8 cellular contexts compared by ENCODE assay signal in the genomic region with DNA sequence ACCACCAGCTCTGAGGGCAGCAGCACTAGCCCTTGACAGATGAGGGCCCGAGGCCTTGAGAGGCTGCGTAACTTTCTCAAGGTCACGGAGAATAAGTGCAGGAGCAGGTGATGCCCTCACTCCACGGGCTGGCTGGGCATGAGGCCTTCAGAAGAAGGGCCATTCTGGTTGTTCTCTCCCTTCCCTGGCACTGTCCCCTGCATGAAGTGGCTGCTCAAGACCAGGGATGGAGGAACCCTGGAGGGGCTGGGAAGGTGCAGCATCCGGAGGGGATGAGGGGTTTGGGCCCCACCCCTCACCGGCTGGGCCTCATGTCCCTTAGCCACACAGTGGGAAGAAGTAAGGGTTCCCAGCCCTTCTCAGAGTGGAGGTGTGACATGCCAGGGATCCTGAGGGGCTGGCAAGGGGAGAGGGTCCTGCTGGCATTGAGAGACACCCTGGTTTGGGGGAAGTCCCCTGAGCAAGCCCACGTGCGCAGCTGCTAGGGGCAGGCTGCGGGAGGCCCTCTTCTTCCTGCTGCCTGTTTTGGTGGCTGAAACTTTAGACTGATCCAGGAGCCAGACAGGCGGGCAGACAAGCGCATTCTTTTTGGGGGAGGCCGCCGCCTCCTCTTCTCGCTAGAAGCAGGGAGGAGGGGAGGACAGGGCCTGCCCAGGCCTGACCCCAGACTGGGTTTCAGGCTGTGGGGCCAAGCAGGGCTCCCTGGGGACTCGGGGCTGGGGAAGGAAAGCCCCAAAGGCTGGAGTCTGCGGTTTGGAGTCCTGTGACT.
DNase-seq lines count a peak whose midpoint lies in the region; ATAC-seq and TF ChIP-seq lines count a peak whose summit lies in the region.

No MANE protein-coding gene starts in this region.

- DNase-seq in AG20443 (ENCODE audit: low spot score) (peak; percentile 76), GM19240 (ENCODE audit: insufficient read length, low spot score) (peak; percentile 58), iris pigment epithelial cell (ENCODE audit: low read depth) (peak; percentile 67), HAP-1 (ENCODE audit: low spot score in 2 of 2) (no peak), COR-L47 (lab: John Stamatoyannopoulos, UW) (no peak)
- peak; percentile 55 for DNase-seq in activated CD8-positive, alpha-beta T cell treated with anti-CD3 and anti-CD28 coated beads for 36 hours

- H3K36me3 Mint-ChIP-seq in activated CD8-positive, alpha-beta T cell treated with anti-CD3 and anti-CD28 coated beads for 36 hours (ENCODE audit: low read depth): peaks cover 1% of the 10 kb centered on the region

- H3K9me3 Mint-ChIP-seq in activated CD8-positive, alpha-beta T cell treated with anti-CD3 and anti-CD28 coated beads for 36 hours: no peaks in the 10 kb centered on the region

- H3K27ac Mint-ChIP-seq in activated CD8-positive, alpha-beta T cell treated with anti-CD3 and anti-CD28 coated beads for 36 hours: peak overlapping the region; percentile 58

- no peak overlapping the region for H3K4me3 Mint-ChIP-seq in activated CD8-positive, alpha-beta T cell treated with anti-CD3 and anti-CD28 coated beads for 36 hours

- H3K4me1 ChIP-seq in stomach smooth muscle (ENCODE audit: control insufficient read depth, insufficient read depth, low read length): peaks cover 38% of the 10 kb centered on the region
- no peaks in the 10 kb centered on the region for H3K4me1 ChIP-seq in HAP-1

- H3K4me3 ChIP-seq in stomach smooth muscle (ENCODE audit: low read length in 2 of 2): peak overlapping the region in 1 of 2 donors; percentile 40
- no peak overlapping the region for H3K4me3 ChIP-seq in HAP-1

- no peak for TF ChIP-seq CTCF in activated CD8-positive, alpha-beta T cell treated with anti-CD3 and anti-CD28 coated beads for 36 hours (IDR thresholded peaks at IDR 0.05)

- peaks cover 2 to 3% of the 10 kb centered on the region in 2 donors for H3K36me3 ChIP-seq in stomach smooth muscle (ENCODE audit: control insufficient read depth in 2 of 2, insufficient read depth in 2 of 2, low read length in 2 of 2)
- H3K36me3 ChIP-seq in HAP-1 (replicated peaks): peaks cover under 1% of the 10 kb centered on the region; the same call in 1 of the 2 replicates

- H3K27me3 ChIP-seq in stomach smooth muscle (ENCODE audit: control insufficient read depth in 1 of 2, insufficient read depth in 2 of 2, low read length in 2 of 2): no peaks in the 10 kb centered on the region
- no peaks in the 10 kb centered on the region for H3K27me3 ChIP-seq in HAP-1 (ENCODE audit: low read depth)

- H3K4me1 Mint-ChIP-seq in activated CD8-positive, alpha-beta T cell treated with anti-CD3 and anti-CD28 coated beads for 36 hours (ENCODE audit: low read depth): peaks cover 19% of the 10 kb centered on the region

- H3K9me3 ChIP-seq in stomach smooth muscle (ENCODE audit: control insufficient read depth in 2 of 2, low read length in 2 of 2) (no peaks in the 10 kb centered on the region), HAP-1 (no peaks in the 10 kb centered on the region)

- in situ Hi-C loops in HAP-1 (cut with MboI; ENCODE audit: low sequenced_read_pairs): no loop called here

- peak; percentile 57 for ATAC-seq in HG03175 (IDR thresholded peaks at IDR 0.05; ENCODE audit: unreplicated experiment)
- peak; percentile 60 for ATAC-seq in activated CD8-positive, alpha-beta T cell treated with anti-CD3 and anti-CD28 coated beads for 36 hours

- POLR2A ChIA-PET in activated CD8-positive, alpha-beta T cell treated with anti-CD3 and anti-CD28 coated beads for 36 hours (lab: Charles Lee): no interaction called here

- intact Hi-C loops in activated CD8-positive, alpha-beta T cell treated with anti-CD3 and anti-CD28 coated beads for 36 hours (cut with micrococcal nuclease): loop anchor here (10.0 kb wide), 1 partner anchor 181 kb away; no protein-coding TSS in a partner anchor

- H3K9ac ChIP-seq in stomach smooth muscle (ENCODE audit: low read length in 2 of 2): peak overlapping the region; percentile 42 to 44

- no peaks in the 10 kb centered on the region for H3K27me3 Mint-ChIP-seq in activated CD8-positive, alpha-beta T cell treated with anti-CD3 and anti-CD28 coated beads for 36 hours

- CTCF ChIA-PET in activated CD8-positive, alpha-beta T cell treated with anti-CD3 and anti-CD28 coated beads for 36 hours (lab: Charles Lee): interaction anchor here (1.5 kb wide), 1 partner anchor 87 kb away, joined by 14 read pairs; no protein-coding TSS in a partner anchor

- H3K27ac ChIP-seq in stomach smooth muscle (ENCODE audit: low read length): peak overlapping the region; percentile 73

Comparison
In these comparisons a context has a peak if more than half of its experiments do, and no peak if none do; other contexts are left out.
1. DNase-seq: peak in AG20443 (single experiment), GM19240 (single experiment), activated CD8-positive, alpha-beta T cell treated with anti-CD3 and anti-CD28 coated beads for 36 hours (single experiment) and iris pigment epithelial cell (single experiment); none in HAP-1 (0 of 2) and COR-L47 (single experiment).